ENCODE assay signal across 1 cellular context in the genomic region with DNA sequence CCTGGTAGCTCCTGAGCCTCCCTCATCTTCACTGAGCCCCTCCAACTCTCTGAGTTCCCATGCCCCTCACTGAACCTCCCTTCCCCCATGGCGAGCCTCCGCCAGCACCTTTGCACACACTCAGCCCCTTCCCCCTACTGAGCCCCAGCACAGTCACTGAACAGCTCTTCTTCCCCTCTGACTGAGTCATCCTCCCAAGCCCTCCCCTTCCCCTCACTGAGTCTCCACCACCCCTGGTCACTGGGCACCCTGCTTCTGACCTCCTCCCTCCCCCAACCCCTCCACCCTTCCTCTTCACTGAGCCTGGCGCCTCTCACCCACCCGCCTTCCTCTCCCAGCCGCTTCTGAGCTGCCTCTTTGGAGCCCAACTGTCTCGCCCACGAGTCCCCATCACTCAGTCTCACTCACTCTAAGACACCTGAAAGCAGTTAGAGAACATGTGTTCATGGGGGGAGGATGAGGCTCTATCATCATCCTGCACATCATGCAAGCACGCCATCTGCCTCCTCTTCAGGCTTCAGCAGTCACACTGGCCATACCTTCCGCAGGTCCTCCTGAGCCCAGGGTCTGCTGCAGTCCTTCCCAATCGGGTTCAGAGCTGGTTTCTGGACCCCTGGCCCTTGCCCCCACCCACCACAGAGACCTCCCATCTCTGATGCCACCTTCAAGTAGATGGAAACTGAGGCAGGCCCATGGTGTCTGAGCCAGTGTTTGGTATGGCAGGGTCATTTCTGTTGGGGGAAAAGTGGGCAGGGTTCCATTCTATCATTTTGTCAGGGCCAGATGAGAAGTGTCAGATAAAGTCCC.
A peak's percentile ranks its signal among the peaks of the same experiment; 100 is the strongest.
TF ChIP-seq lines count a peak whose summit lies in the region.

No MANE protein-coding gene starts in this region.

TF ChIP-seq in HepG2, 621 proteins besides CTCF, POLR2A, EP300 and RAD21 (continued from another document and continues in another):
- TF ChIP-seq, protein P1, sequence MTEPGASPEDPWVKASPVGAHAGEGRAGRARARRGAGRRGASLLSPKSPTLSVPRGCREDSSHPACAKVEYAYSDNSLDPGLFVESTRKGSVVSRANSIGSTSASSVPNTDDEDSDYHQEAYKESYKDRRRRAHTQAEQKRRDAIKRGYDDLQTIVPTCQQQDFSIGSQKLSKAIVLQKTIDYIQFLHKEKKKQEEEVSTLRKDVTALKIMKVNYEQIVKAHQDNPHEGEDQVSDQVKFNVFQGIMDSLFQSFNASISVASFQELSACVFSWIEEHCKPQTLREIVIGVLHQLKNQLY (CRISPR knock-in tag; IDR thresholded peaks at IDR 0.05), result no peak; the same call in 1 of the 2 replicates
- TF ChIP-seq MYC (CRISPR knock-in tag; IDR thresholded peaks at IDR 0.05; ENCODE audit: borderline replicate concordance), result 0 out of 2 replicates have a peak, but pooled peaks have one; percentile 59
- TF ChIP-seq ZNF235 (CRISPR knock-in tag; IDR thresholded peaks at IDR 0.05; ENCODE audit: borderline replicate concordance), result no peak
- no peak for TF ChIP-seq NCOA5 (CRISPR knock-in tag; IDR thresholded peaks at IDR 0.05)
- no peak for TF ChIP-seq RFXAP (CRISPR knock-in tag; IDR thresholded peaks at IDR 0.05; ENCODE audit: borderline replicate concordance)
- TF ChIP-seq ZFYVE20 (CRISPR knock-in tag; IDR thresholded peaks at IDR 0.05; ENCODE audit: borderline replicate concordance, low read depth), result no peak
- TF ChIP-seq ZNF619 (CRISPR knock-in tag; IDR thresholded peaks at IDR 0.05), result no peak
- TF ChIP-seq, protein P2, sequence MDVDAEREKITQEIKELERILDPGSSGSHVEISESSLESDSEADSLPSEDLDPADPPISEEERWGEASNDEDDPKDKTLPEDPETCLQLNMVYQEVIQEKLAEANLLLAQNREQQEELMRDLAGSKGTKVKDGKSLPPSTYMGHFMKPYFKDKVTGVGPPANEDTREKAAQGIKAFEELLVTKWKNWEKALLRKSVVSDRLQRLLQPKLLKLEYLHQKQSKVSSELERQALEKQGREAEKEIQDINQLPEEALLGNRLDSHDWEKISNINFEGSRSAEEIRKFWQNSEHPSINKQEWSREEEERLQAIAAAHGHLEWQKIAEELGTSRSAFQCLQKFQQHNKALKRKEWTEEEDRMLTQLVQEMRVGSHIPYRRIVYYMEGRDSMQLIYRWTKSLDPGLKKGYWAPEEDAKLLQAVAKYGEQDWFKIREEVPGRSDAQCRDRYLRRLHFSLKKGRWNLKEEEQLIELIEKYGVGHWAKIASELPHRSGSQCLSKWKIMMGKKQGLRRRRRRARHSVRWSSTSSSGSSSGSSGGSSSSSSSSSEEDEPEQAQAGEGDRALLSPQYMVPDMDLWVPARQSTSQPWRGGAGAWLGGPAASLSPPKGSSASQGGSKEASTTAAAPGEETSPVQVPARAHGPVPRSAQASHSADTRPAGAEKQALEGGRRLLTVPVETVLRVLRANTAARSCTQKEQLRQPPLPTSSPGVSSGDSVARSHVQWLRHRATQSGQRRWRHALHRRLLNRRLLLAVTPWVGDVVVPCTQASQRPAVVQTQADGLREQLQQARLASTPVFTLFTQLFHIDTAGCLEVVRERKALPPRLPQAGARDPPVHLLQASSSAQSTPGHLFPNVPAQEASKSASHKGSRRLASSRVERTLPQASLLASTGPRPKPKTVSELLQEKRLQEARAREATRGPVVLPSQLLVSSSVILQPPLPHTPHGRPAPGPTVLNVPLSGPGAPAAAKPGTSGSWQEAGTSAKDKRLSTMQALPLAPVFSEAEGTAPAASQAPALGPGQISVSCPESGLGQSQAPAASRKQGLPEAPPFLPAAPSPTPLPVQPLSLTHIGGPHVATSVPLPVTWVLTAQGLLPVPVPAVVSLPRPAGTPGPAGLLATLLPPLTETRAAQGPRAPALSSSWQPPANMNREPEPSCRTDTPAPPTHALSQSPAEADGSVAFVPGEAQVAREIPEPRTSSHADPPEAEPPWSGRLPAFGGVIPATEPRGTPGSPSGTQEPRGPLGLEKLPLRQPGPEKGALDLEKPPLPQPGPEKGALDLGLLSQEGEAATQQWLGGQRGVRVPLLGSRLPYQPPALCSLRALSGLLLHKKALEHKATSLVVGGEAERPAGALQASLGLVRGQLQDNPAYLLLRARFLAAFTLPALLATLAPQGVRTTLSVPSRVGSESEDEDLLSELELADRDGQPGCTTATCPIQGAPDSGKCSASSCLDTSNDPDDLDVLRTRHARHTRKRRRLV (CRISPR knock-in tag; IDR thresholded peaks at IDR 0.05), result no peak
- TF ChIP-seq HIVEP1 (CRISPR knock-in tag; IDR thresholded peaks at IDR 0.05), result no peak
- no peak for TF ChIP-seq KLF15 (CRISPR knock-in tag; IDR thresholded peaks at IDR 0.05; ENCODE audit: borderline replicate concordance)
- no peak for TF ChIP-seq MTF2 (CRISPR knock-in tag; IDR thresholded peaks at IDR 0.05; ENCODE audit: borderline replicate concordance)
- no peak for TF ChIP-seq ZBTB8A (CRISPR knock-in tag; IDR thresholded peaks at IDR 0.05; ENCODE audit: borderline replicate concordance, low read depth)
- peak; percentile 93 for TF ChIP-seq JUN (CRISPR knock-in tag; IDR thresholded peaks at IDR 0.05)
- TF ChIP-seq, protein P3, sequence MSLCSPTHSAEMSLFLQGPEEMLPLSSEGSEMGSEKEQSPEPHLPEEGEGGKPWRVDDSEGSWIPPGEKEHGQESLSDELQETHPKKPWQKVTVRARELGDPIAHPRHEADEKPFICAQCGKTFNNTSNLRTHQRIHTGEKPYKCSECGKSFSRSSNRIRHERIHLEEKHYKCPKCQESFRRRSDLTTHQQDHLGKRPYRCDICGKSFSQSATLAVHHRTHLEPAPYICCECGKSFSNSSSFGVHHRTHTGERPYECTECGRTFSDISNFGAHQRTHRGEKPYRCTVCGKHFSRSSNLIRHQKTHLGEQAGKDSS (CRISPR knock-in tag; IDR thresholded peaks at IDR 0.05; ENCODE audit: borderline replicate concordance, low read depth), result peak; percentile 60; the same call in 1 of the 2 replicates
- TF ChIP-seq ZNF124 (CRISPR knock-in tag; IDR thresholded peaks at IDR 0.05), result no peak
- TF ChIP-seq TOPORS (CRISPR knock-in tag; IDR thresholded peaks at IDR 0.05), result no peak
- TF ChIP-seq, protein P4, sequence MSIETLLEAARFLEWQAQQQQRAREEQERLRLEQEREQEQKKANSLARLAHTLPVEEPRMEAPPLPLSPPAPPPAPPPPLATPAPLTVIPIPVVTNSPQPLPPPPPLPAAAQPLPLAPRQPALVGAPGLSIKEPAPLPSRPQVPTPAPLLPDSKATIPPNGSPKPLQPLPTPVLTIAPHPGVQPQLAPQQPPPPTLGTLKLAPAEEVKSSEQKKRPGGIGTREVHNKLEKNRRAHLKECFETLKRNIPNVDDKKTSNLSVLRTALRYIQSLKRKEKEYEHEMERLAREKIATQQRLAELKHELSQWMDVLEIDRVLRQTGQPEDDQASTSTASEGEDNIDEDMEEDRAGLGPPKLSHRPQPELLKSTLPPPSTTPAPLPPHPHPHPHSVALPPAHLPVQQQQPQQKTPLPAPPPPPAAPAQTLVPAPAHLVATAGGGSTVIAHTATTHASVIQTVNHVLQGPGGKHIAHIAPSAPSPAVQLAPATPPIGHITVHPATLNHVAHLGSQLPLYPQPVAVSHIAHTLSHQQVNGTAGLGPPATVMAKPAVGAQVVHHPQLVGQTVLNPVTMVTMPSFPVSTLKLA (IDR thresholded peaks at IDR 0.05), result peak; percentile 37; the same call in 1 of the 2 replicates
- no peak; the same call in 1 of the 2 replicates for TF ChIP-seq AKAP8 (CRISPR knock-in tag; IDR thresholded peaks at IDR 0.05)
- no peak; the same call in 1 of the 2 replicates for TF ChIP-seq RELA (CRISPR knock-in tag; IDR thresholded peaks at IDR 0.05)
- TF ChIP-seq RAD51 (IDR thresholded peaks at IDR 0.05; ENCODE audit: borderline replicate concordance), result no peak
- peak; percentile 36; the same call in 1 of the 2 replicates for TF ChIP-seq HOXA5 (CRISPR knock-in tag; IDR thresholded peaks at IDR 0.05)
- no peak for TF ChIP-seq SOX6 (IDR thresholded peaks at IDR 0.05)
- TF ChIP-seq SOX6 (CRISPR knock-in tag; IDR thresholded peaks at IDR 0.05), result 0 out of 2 replicates have a peak, but pooled peaks have one; percentile 11
- TF ChIP-seq U2AF2 (IDR thresholded peaks at IDR 0.05; ENCODE audit: low read depth, low read length), result 0 out of 2 replicates have a peak, but pooled peaks have one; percentile 48
- TF ChIP-seq ZNF367 (CRISPR knock-in tag; IDR thresholded peaks at IDR 0.05; ENCODE audit: borderline replicate concordance), result no peak
- peak; percentile 25 for TF ChIP-seq RBFOX2 (IDR thresholded peaks at IDR 0.05; ENCODE audit: low read depth, low read length)
- TF ChIP-seq, protein P5, sequence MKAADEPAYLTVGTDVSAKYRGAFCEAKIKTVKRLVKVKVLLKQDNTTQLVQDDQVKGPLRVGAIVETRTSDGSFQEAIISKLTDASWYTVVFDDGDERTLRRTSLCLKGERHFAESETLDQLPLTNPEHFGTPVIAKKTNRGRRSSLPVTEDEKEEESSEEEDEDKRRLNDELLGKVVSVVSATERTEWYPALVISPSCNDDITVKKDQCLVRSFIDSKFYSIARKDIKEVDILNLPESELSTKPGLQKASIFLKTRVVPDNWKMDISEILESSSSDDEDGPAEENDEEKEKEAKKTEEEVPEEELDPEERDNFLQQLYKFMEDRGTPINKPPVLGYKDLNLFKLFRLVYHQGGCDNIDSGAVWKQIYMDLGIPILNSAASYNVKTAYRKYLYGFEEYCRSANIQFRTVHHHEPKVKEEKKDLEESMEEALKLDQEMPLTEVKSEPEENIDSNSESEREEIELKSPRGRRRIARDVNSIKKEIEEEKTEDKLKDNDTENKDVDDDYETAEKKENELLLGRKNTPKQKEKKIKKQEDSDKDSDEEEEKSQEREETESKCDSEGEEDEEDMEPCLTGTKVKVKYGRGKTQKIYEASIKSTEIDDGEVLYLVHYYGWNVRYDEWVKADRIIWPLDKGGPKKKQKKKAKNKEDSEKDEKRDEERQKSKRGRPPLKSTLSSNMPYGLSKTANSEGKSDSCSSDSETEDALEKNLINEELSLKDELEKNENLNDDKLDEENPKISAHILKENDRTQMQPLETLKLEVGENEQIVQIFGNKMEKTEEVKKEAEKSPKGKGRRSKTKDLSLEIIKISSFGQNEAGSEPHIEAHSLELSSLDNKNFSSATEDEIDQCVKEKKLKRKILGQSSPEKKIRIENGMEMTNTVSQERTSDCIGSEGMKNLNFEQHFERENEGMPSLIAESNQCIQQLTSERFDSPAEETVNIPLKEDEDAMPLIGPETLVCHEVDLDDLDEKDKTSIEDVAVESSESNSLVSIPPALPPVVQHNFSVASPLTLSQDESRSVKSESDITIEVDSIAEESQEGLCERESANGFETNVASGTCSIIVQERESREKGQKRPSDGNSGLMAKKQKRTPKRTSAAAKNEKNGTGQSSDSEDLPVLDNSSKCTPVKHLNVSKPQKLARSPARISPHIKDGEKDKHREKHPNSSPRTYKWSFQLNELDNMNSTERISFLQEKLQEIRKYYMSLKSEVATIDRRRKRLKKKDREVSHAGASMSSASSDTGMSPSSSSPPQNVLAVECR (CRISPR knock-in tag; IDR thresholded peaks at IDR 0.05; ENCODE audit: borderline replicate concordance), result no peak; the same call in 1 of the 2 replicates
- TF ChIP-seq ZNF761 (CRISPR knock-in tag; conservative IDR thresholded peaks at IDR 0.05), result peak; percentile 41; the same call in 1 of the 2 replicates
- TF ChIP-seq TRIM24 (CRISPR knock-in tag; IDR thresholded peaks at IDR 0.05), result 0 out of 2 replicates have a peak, but pooled peaks have one; percentile 13
- no peak for TF ChIP-seq HDAC6 (IDR thresholded peaks at IDR 0.05; ENCODE audit: low read depth, low read length)
- TF ChIP-seq, protein P6, sequence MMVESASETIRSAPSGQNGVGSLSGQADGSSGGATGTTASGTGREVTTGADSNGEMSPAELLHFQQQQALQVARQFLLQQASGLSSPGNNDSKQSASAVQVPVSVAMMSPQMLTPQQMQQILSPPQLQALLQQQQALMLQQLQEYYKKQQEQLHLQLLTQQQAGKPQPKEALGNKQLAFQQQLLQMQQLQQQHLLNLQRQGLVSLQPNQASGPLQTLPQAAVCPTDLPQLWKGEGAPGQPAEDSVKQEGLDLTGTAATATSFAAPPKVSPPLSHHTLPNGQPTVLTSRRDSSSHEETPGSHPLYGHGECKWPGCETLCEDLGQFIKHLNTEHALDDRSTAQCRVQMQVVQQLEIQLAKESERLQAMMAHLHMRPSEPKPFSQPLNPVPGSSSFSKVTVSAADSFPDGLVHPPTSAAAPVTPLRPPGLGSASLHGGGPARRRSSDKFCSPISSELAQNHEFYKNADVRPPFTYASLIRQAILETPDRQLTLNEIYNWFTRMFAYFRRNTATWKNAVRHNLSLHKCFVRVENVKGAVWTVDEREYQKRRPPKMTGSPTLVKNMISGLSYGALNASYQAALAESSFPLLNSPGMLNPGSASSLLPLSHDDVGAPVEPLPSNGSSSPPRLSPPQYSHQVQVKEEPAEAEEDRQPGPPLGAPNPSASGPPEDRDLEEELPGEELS (CRISPR knock-in tag; IDR thresholded peaks at IDR 0.05), result peak; percentile 73; the same call in 1 of the 2 replicates
- TF ChIP-seq KLF12 (CRISPR knock-in tag; IDR thresholded peaks at IDR 0.05; ENCODE audit: borderline replicate concordance), result no peak
- TF ChIP-seq ZZZ3 (CRISPR knock-in tag; IDR thresholded peaks at IDR 0.05; ENCODE audit: borderline replicate concordance), result no peak
- no peak; the same call in 1 of the 2 replicates for TF ChIP-seq HDAC2 (CRISPR knock-in tag; IDR thresholded peaks at IDR 0.05)
- TF ChIP-seq ZNF768 (CRISPR knock-in tag; IDR thresholded peaks at IDR 0.05), result peak; percentile 4; the same call in 1 of the 2 replicates
- TF ChIP-seq PHF5A (CRISPR knock-in tag; IDR thresholded peaks at IDR 0.05; ENCODE audit: low read depth, unreplicated experiment), result no peak
- no peak for TF ChIP-seq SP1 (IDR thresholded peaks at IDR 0.05)
- no peak; the same call in 1 of the 2 replicates for TF ChIP-seq SP1 (CRISPR knock-in tag; IDR thresholded peaks at IDR 0.05)
- no peak for TF ChIP-seq ZNF354B (CRISPR knock-in tag; IDR thresholded peaks at IDR 0.05)
- no peak for TF ChIP-seq RFX3 (CRISPR knock-in tag; IDR thresholded peaks at IDR 0.05)
- no peak for TF ChIP-seq IRX3 (CRISPR knock-in tag; IDR thresholded peaks at IDR 0.05; ENCODE audit: borderline replicate concordance, low read depth)
- TF ChIP-seq, protein P7, sequence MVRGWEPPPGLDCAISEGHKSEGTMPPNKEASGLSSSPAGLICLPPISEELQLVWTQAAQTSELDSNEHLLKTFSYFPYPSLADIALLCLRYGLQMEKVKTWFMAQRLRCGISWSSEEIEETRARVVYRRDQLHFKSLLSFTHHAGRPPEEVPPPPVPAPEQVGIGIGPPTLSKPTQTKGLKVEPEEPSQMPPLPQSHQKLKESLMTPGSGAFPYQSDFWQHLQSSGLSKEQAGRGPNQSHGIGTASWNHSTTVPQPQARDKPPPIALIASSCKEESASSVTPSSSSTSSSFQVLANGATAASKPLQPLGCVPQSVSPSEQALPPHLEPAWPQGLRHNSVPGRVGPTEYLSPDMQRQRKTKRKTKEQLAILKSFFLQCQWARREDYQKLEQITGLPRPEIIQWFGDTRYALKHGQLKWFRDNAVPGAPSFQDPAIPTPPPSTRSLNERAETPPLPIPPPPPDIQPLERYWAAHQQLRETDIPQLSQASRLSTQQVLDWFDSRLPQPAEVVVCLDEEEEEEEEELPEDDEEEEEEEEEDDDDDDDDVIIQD (CRISPR knock-in tag; IDR thresholded peaks at IDR 0.05; ENCODE audit: low read depth), result no peak
- TF ChIP-seq GABPA (IDR thresholded peaks at IDR 0.05; ENCODE audit: low read depth, low read length), result no peak
- TF ChIP-seq GABPA (CRISPR knock-in tag; IDR thresholded peaks at IDR 0.05; ENCODE audit: low read depth), result peak; percentile 35; the same call in 1 of the 2 replicates
- no peak for TF ChIP-seq SRF (IDR thresholded peaks at IDR 0.05; ENCODE audit: low read depth, low read length)
- TF ChIP-seq ZNF577 (CRISPR knock-in tag; IDR thresholded peaks at IDR 0.05; ENCODE audit: borderline replicate concordance, low read depth), result no peak
- no peak for TF ChIP-seq ZNF207 (IDR thresholded peaks at IDR 0.05; ENCODE audit: borderline replicate concordance)
- TF ChIP-seq, protein P8, sequence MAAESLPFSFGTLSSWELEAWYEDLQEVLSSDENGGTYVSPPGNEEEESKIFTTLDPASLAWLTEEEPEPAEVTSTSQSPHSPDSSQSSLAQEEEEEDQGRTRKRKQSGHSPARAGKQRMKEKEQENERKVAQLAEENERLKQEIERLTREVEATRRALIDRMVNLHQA (CRISPR knock-in tag; IDR thresholded peaks at IDR 0.05), result no peak
